In the genomic region with DNA sequence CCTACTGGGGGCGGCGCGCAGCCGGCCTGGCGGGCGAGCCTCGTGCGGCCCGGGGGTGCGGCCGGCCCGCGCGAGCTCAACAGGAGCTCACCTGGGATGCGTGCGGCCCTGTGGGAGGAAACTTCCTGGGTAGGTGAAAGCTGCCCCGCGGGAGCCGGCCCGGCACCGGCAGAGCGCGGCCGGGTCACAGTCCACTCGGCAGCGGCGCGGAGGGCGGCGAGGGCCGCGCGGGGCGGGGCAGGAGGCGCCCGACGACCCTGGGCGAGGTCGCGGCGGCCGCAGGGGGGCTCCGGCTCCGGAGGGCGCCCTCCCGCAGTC, we compare ENCODE assay signal across 1 cellular context.
A peak's percentile ranks its signal among the peaks of the same experiment; 100 is the strongest.
TF ChIP-seq lines count a peak whose summit lies in the region.

No MANE protein-coding gene starts in this region.

TF ChIP-seq in K562, 482 proteins besides CTCF, POLR2A, EP300 and RAD21 (continued from another document and continues in another):
- no peak for TF ChIP-seq ZNF146 (CRISPR knock-in tag; IDR thresholded peaks at IDR 0.05; ENCODE audit: unreplicated experiment)
- TF ChIP-seq, protein P1, sequence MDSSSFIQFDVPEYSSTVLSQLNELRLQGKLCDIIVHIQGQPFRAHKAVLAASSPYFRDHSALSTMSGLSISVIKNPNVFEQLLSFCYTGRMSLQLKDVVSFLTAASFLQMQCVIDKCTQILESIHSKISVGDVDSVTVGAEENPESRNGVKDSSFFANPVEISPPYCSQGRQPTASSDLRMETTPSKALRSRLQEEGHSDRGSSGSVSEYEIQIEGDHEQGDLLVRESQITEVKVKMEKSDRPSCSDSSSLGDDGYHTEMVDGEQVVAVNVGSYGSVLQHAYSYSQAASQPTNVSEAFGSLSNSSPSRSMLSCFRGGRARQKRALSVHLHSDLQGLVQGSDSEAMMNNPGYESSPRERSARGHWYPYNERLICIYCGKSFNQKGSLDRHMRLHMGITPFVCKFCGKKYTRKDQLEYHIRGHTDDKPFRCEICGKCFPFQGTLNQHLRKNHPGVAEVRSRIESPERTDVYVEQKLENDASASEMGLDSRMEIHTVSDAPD (CRISPR knock-in tag; IDR thresholded peaks at IDR 0.05): no peak
- TF ChIP-seq, protein P2, sequence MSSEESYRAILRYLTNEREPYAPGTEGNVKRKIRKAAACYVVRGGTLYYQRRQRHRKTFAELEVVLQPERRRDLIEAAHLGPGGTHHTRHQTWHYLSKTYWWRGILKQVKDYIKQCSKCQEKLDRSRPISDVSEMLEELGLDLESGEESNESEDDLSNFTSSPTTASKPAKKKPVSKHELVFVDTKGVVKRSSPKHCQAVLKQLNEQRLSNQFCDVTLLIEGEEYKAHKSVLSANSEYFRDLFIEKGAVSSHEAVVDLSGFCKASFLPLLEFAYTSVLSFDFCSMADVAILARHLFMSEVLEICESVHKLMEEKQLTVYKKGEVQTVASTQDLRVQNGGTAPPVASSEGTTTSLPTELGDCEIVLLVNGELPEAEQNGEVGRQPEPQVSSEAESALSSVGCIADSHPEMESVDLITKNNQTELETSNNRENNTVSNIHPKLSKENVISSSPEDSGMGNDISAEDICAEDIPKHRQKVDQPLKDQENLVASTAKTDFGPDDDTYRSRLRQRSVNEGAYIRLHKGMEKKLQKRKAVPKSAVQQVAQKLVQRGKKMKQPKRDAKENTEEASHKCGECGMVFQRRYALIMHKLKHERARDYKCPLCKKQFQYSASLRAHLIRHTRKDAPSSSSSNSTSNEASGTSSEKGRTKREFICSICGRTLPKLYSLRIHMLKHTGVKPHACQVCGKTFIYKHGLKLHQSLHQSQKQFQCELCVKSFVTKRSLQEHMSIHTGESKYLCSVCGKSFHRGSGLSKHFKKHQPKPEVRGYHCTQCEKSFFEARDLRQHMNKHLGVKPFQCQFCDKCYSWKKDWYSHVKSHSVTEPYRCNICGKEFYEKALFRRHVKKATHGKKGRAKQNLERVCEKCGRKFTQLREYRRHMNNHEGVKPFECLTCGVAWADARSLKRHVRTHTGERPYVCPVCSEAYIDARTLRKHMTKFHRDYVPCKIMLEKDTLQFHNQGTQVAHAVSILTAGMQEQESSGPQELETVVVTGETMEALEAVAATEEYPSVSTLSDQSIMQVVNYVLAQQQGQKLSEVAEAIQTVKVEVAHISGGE (CRISPR knock-in tag; IDR thresholded peaks at IDR 0.05): no peak
- TF ChIP-seq RB1 (IDR thresholded peaks at IDR 0.05; ENCODE audit: low read depth): peak; percentile 83; the same call in 1 of the 2 replicates
- TF ChIP-seq CBFB (CRISPR knock-in tag; IDR thresholded peaks at IDR 0.05): no peak
- TF ChIP-seq, protein P3, sequence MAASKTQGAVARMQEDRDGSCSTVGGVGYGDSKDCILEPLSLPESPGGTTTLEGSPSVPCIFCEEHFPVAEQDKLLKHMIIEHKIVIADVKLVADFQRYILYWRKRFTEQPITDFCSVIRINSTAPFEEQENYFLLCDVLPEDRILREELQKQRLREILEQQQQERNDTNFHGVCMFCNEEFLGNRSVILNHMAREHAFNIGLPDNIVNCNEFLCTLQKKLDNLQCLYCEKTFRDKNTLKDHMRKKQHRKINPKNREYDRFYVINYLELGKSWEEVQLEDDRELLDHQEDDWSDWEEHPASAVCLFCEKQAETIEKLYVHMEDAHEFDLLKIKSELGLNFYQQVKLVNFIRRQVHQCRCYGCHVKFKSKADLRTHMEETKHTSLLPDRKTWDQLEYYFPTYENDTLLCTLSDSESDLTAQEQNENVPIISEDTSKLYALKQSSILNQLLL (CRISPR knock-in tag; IDR thresholded peaks at IDR 0.05; ENCODE audit: borderline replicate concordance): no peak
- TF ChIP-seq, protein P4, sequence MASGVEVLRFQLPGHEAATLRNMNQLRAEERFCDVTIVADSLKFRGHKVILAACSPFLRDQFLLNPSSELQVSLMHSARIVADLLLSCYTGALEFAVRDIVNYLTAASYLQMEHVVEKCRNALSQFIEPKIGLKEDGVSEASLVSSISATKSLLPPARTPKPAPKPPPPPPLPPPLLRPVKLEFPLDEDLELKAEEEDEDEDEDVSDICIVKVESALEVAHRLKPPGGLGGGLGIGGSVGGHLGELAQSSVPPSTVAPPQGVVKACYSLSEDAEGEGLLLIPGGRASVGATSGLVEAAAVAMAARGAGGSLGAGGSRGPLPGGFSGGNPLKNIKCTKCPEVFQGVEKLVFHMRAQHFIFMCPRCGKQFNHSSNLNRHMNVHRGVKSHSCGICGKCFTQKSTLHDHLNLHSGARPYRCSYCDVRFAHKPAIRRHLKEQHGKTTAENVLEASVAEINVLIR (CRISPR knock-in tag; IDR thresholded peaks at IDR 0.05): no peak
- TF ChIP-seq, protein P5, sequence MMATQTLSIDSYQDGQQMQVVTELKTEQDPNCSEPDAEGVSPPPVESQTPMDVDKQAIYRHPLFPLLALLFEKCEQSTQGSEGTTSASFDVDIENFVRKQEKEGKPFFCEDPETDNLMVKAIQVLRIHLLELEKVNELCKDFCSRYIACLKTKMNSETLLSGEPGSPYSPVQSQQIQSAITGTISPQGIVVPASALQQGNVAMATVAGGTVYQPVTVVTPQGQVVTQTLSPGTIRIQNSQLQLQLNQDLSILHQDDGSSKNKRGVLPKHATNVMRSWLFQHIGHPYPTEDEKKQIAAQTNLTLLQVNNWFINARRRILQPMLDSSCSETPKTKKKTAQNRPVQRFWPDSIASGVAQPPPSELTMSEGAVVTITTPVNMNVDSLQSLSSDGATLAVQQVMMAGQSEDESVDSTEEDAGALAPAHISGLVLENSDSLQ (IDR thresholded peaks at IDR 0.05): no peak
- peak; percentile 57 for TF ChIP-seq CCNT2 (IDR thresholded peaks at IDR 0.05; ENCODE audit: borderline replicate concordance, extremely low read depth, insufficient read length, low read depth, low read length)
- no peak; the same call in none of the 2 replicates for TF ChIP-seq SMAD4 (CRISPR knock-in tag; conservative IDR thresholded peaks at IDR 0.05)
- TF ChIP-seq CBX1 (IDR thresholded peaks at IDR 0.05; ENCODE audit: low read depth): no peak
- no peak for TF ChIP-seq ZNF354B (CRISPR knock-in tag; IDR thresholded peaks at IDR 0.05)
- no peak for TF ChIP-seq ZNF717 (CRISPR knock-in tag; IDR thresholded peaks at IDR 0.05)
- TF ChIP-seq, protein P6, sequence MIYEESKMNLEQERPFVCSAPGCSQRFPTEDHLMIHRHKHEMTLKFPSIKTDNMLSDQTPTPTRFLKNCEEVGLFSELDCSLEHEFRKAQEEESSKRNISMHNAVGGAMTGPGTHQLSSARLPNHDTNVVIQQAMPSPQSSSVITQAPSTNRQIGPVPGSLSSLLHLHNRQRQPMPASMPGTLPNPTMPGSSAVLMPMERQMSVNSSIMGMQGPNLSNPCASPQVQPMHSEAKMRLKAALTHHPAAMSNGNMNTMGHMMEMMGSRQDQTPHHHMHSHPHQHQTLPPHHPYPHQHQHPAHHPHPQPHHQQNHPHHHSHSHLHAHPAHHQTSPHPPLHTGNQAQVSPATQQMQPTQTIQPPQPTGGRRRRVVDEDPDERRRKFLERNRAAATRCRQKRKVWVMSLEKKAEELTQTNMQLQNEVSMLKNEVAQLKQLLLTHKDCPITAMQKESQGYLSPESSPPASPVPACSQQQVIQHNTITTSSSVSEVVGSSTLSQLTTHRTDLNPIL (CRISPR knock-in tag; IDR thresholded peaks at IDR 0.05): no peak
- no peak for TF ChIP-seq CREM (IDR thresholded peaks at IDR 0.05; ENCODE audit: low read depth)
- peak; percentile 87; the same call in 1 of the 2 replicates for TF ChIP-seq ERF (CRISPR knock-in tag; IDR thresholded peaks at IDR 0.05)
- TF ChIP-seq, protein P7, sequence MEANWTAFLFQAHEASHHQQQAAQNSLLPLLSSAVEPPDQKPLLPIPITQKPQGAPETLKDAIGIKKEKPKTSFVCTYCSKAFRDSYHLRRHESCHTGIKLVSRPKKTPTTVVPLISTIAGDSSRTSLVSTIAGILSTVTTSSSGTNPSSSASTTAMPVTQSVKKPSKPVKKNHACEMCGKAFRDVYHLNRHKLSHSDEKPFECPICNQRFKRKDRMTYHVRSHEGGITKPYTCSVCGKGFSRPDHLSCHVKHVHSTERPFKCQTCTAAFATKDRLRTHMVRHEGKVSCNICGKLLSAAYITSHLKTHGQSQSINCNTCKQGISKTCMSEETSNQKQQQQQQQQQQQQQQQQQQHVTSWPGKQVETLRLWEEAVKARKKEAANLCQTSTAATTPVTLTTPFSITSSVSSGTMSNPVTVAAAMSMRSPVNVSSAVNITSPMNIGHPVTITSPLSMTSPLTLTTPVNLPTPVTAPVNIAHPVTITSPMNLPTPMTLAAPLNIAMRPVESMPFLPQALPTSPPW (CRISPR knock-in tag; IDR thresholded peaks at IDR 0.05): no peak
- no peak for TF ChIP-seq ARHGAP35 (IDR thresholded peaks at IDR 0.05; ENCODE audit: partially characterized antibody)
- no peak for TF ChIP-seq ZFX (CRISPR knock-in tag; IDR thresholded peaks at IDR 0.05)
- TF ChIP-seq POLR2B (IDR thresholded peaks at IDR 0.05; ENCODE audit: low read depth, partially characterized antibody): no peak
- TF ChIP-seq SUPT5H (IDR thresholded peaks at IDR 0.05): no peak
- no peak for TF ChIP-seq SMAD3 (CRISPR knock-in tag; conservative IDR thresholded peaks at IDR 0.05)
- no peak for TF ChIP-seq NFE2 (IDR thresholded peaks at IDR 0.05; ENCODE audit: low read depth)
- TF ChIP-seq TAF9B (IDR thresholded peaks at IDR 0.05; ENCODE audit: partially characterized antibody): no peak
- TF ChIP-seq NCOA4 (IDR thresholded peaks at IDR 0.05; ENCODE audit: partially characterized antibody): no peak
- TF ChIP-seq, protein P8, sequence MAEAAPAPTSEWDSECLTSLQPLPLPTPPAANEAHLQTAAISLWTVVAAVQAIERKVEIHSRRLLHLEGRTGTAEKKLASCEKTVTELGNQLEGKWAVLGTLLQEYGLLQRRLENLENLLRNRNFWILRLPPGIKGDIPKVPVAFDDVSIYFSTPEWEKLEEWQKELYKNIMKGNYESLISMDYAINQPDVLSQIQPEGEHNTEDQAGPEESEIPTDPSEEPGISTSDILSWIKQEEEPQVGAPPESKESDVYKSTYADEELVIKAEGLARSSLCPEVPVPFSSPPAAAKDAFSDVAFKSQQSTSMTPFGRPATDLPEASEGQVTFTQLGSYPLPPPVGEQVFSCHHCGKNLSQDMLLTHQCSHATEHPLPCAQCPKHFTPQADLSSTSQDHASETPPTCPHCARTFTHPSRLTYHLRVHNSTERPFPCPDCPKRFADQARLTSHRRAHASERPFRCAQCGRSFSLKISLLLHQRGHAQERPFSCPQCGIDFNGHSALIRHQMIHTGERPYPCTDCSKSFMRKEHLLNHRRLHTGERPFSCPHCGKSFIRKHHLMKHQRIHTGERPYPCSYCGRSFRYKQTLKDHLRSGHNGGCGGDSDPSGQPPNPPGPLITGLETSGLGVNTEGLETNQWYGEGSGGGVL (CRISPR knock-in tag; IDR thresholded peaks at IDR 0.05): no peak
- TF ChIP-seq BCOR (IDR thresholded peaks at IDR 0.05): no peak
- TF ChIP-seq TBP (optimal IDR thresholded peaks at IDR 0.05; ENCODE audit: low read depth, low read length): no peak
- no peak for TF ChIP-seq ZKSCAN3 (CRISPR knock-in tag; IDR thresholded peaks at IDR 0.05)
- 0 out of 2 replicates have a peak, but pooled peaks have one; percentile 56 for TF ChIP-seq CAMTA2 (CRISPR knock-in tag; conservative IDR thresholded peaks at IDR 0.05)
- no peak for TF ChIP-seq NR2F6 (CRISPR knock-in tag; IDR thresholded peaks at IDR 0.05)
- no peak for TF ChIP-seq STAT5A (IDR thresholded peaks at IDR 0.05; ENCODE audit: borderline replicate concordance, low read length)
- TF ChIP-seq RUNX1 (IDR thresholded peaks at IDR 0.05; ENCODE audit: low read depth): no peak
- TF ChIP-seq KLF6 (CRISPR knock-in tag; IDR thresholded peaks at IDR 0.05; ENCODE audit: borderline replicate concordance): no peak
- no peak for TF ChIP-seq ILK (tag; IDR thresholded peaks at IDR 0.05; ENCODE audit: borderline replicate concordance, low read depth)
- TF ChIP-seq TCF7L2 (IDR thresholded peaks at IDR 0.05; ENCODE audit: low read depth, low read length): no peak
- TF ChIP-seq, protein P9, sequence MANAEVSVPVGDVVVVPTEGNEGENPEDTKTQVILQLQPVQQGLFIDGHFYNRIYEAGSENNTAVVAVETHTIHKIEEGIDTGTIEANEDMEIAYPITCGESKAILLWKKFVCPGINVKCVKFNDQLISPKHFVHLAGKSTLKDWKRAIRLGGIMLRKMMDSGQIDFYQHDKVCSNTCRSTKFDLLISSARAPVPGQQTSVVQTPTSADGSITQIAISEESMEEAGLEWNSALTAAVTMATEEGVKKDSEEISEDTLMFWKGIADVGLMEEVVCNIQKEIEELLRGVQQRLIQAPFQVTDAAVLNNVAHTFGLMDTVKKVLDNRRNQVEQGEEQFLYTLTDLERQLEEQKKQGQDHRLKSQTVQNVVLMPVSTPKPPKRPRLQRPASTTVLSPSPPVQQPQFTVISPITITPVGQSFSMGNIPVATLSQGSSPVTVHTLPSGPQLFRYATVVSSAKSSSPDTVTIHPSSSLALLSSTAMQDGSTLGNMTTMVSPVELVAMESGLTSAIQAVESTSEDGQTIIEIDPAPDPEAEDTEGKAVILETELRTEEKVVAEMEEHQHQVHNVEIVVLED (CRISPR knock-in tag; IDR thresholded peaks at IDR 0.05): no peak
- no peak for TF ChIP-seq LCOR (CRISPR knock-in tag; IDR thresholded peaks at IDR 0.05)
- TF ChIP-seq, protein P10, sequence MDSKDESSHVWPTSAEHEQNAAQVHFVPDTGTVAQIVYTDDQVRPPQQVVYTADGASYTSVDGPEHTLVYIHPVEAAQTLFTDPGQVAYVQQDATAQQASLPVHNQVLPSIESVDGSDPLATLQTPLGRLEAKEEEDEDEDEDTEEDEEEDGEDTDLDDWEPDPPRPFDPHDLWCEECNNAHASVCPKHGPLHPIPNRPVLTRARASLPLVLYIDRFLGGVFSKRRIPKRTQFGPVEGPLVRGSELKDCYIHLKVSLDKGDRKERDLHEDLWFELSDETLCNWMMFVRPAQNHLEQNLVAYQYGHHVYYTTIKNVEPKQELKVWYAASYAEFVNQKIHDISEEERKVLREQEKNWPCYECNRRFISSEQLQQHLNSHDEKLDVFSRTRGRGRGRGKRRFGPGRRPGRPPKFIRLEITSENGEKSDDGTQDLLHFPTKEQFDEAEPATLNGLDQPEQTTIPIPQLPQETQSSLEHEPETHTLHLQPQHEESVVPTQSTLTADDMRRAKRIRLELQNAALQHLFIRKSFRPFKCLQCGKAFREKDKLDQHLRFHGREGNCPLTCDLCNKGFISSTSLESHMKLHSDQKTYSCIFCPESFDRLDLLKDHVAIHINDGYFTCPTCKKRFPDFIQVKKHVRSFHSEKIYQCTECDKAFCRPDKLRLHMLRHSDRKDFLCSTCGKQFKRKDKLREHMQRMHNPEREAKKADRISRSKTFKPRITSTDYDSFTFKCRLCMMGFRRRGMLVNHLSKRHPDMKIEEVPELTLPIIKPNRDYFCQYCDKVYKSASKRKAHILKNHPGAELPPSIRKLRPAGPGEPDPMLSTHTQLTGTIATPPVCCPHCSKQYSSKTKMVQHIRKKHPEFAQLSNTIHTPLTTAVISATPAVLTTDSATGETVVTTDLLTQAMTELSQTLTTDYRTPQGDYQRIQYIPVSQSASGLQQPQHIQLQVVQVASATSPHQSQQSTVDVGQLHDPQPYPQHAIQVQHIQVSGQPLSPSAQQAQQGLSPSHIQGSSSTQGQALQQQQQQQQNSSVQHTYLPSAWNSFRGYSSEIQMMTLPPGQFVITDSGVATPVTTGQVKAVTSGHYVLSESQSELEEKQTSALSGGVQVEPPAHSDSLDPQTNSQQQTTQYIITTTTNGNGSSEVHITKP (IDR thresholded peaks at IDR 0.05; ENCODE audit: partially characterized antibody): no peak
- TF ChIP-seq HEY1 (CRISPR knock-in tag; IDR thresholded peaks at IDR 0.05; ENCODE audit: borderline replicate concordance): no peak
- peak; percentile 91 for TF ChIP-seq RBBP5 (IDR thresholded peaks at IDR 0.05; ENCODE audit: borderline replicate concordance, insufficient read depth, low read length, poor library complexity, severe bottlenecking)
- TF ChIP-seq MED1 (CRISPR knock-in tag; IDR thresholded peaks at IDR 0.05; ENCODE audit: borderline replicate concordance): no peak
- no peak for TF ChIP-seq ARNT (IDR thresholded peaks at IDR 0.05)
- TF ChIP-seq SREBF2 (CRISPR knock-in tag; IDR thresholded peaks at IDR 0.05): no peak
- no peak for TF ChIP-seq HMG20A (CRISPR knock-in tag; conservative IDR thresholded peaks at IDR 0.05)
- TF ChIP-seq SP2 (IDR thresholded peaks at IDR 0.05; ENCODE audit: extremely low read depth, low read depth, low read length, poor library complexity, severe bottlenecking): no peak
